Comparison of ENCODE assay signal across 8 cellular contexts in genomic region chr1:109546311-109547109, GRCh38. TPM values are rescaled to one million over a fixed set of nuclear protein-coding genes. Genes with fewer than 3 reads are reported as not detected.
DNase-seq lines count a peak whose midpoint lies in the region; TF ChIP-seq lines count a peak whose summit lies in the region.

No MANE protein-coding gene starts in this region.

- H3K36me3 ChIP-seq in OCI-LY7 (ENCODE audit: insufficient read depth, low read length), result peaks cover 6% of the 10 kb centered on the region
- H3K36me3 ChIP-seq in mucosa of rectum (ENCODE audit: control insufficient read depth in 2 of 2, insufficient read depth in 2 of 2, low read length in 2 of 2), result no peaks in the 10 kb centered on the region

- CTCF ChIA-PET in OCI-LY7 (lab: Charles Lee; ENCODE audit: unreplicated experiment), result interaction anchor here (0.5 to 1.5 kb wide), 7 partner anchors 40 to 438 kb away, joined by 3 to 14 read pairs (median 5); partner anchors contain the start of gene AHCYL1

- no peaks in the 10 kb centered on the region for H3K27me3 ChIP-seq in mucosa of rectum (ENCODE audit: control insufficient read depth in 2 of 2, insufficient read depth in 2 of 2, low read length in 2 of 2)

- H3K4me3 ChIP-seq in OCI-LY7 (ENCODE audit: low read depth, low read length, poor library complexity, severe bottlenecking), result peak overlapping the region; percentile 85
- H3K4me3 ChIP-seq in mucosa of rectum (ENCODE audit: low read length in 2 of 2), result peak overlapping the region; percentile 84 to 94

- H3K4me1 ChIP-seq in OCI-LY7 (ENCODE audit: insufficient read depth, low read length, poor library complexity, severe bottlenecking), result peaks cover 25% of the 10 kb centered on the region
- H3K4me1 ChIP-seq in mucosa of rectum (ENCODE audit: control insufficient read depth in 2 of 2, insufficient read depth in 2 of 2, low read length in 2 of 2), result peaks cover 19% of the 10 kb centered on the region in 2 donors

- in situ Hi-C loops in GM18951 (cut with MboI; ENCODE audit: low sequenced_read_pairs, unreplicated experiment), result loop anchor here (5.0 to 10.0 kb wide), 2 partner anchors 226 to 438 kb away; partner anchors contain the start of gene AHCYL1

- H3K9me3 ChIP-seq in OCI-LY7 (ENCODE audit: low read length), result no peaks in the 10 kb centered on the region
- H3K9me3 ChIP-seq in mucosa of rectum (ENCODE audit: control insufficient read depth in 2 of 2, low read length in 2 of 2), result no peaks in the 10 kb centered on the region

- intact Hi-C loops in OCI-LY7 (cut with micrococcal nuclease; ENCODE audit: unreplicated experiment), result loop anchor here (1.0 to 2.0 kb wide), 4 partner anchors 74 to 438 kb away; partner anchors contain the start of gene AHCYL1

- peak overlapping the region; percentile 92 to 99 (median 98) for H3K27ac Mint-ChIP-seq in IgD-negative memory B cell

- POLR2A ChIA-PET in OCI-LY7 (lab: Charles Lee), result interaction anchor here (0.6 to 1.5 kb wide), 3 partner anchors 78 to 290 kb away, joined by 3 to 6 read pairs (median 5); no protein-coding TSS in a partner anchor

- H2AFZ ChIP-seq in OCI-LY7 (ENCODE audit: low read length), result peak overlapping the region; percentile 89

- peak; percentile 96 for TF ChIP-seq CTCF in OCI-LY7 (conservative IDR thresholded peaks at IDR 0.05; ENCODE audit: low read length)

- no peaks in the 10 kb centered on the region for H3K9me3 Mint-ChIP-seq in IgD-negative memory B cell

- no peaks in the 10 kb centered on the region for H3K36me3 Mint-ChIP-seq in IgD-negative memory B cell

- DNase-seq in AG08395 (ENCODE audit: low spot score) (peak; percentile 94), OCI-LY7 (ENCODE audit: low spot score) (peak; percentile 91), activated T-cell treated with anti-CD3 and anti-CD28 coated beads for 48 hours (ENCODE audit: low read depth) (peak; percentile 77), erythroblast (lab: John Stamatoyannopoulos, UW) (peak; percentile 90 to 95)
- DNase-seq in stimulated activated CD8-positive, alpha-beta memory T cell treated with anti-CD3 and anti-CD28 coated beads, Interleukin-4, amount 100 ng/mL, for 1 hour (ENCODE audit: low read depth in 2 of 2, low spot score in 1 of 2), result peak; percentile 84 to 85

- BruUV-seq in OCI-LY7 (replicated peaks; lab: Mats Ljungman, UMichigan), result no TSS peak

- H3K9me2 ChIP-seq in OCI-LY7 (ENCODE audit: insufficient read depth, low read length), result no peaks in the 10 kb centered on the region

- H3K27ac ChIP-seq in OCI-LY7 (ENCODE audit: low read depth, low read length, poor library complexity, severe bottlenecking), result peak overlapping the region; percentile 79
- H3K27ac ChIP-seq in mucosa of rectum (ENCODE audit: low read depth in 2 of 2, low read length in 2 of 2), result peak overlapping the region; percentile 98 to 99

- H3K79me2 ChIP-seq in OCI-LY7 (ENCODE audit: insufficient read depth, low read depth, low read length), result peaks cover 40% of the 10 kb centered on the region

- H3K4me2 ChIP-seq in OCI-LY7 (ENCODE audit: low read length), result peak overlapping the region; percentile 95

- H3K4me3 Mint-ChIP-seq in IgD-negative memory B cell, result peak overlapping the region; percentile 92 to 100 (median 98)

- H4K20me1 ChIP-seq in OCI-LY7 (ENCODE audit: insufficient read depth, low read length), result peaks cover 14% of the 10 kb centered on the region

- H3K4me1 Mint-ChIP-seq in IgD-negative memory B cell, result peaks cover 28 to 35% (median 29%) of the 10 kb centered on the region in 3 donors

- H3K9ac ChIP-seq in mucosa of rectum (ENCODE audit: low read depth in 1 of 2, low read length in 2 of 2), result peak overlapping the region; percentile 29 to 94

- TF ChIP-seq POLR2A in GM18951 (IDR thresholded peaks at IDR 0.05; ENCODE audit: extremely low read depth, insufficient read depth, insufficient read length) (peak; percentile 15), erythroblast (IDR thresholded peaks at IDR 0.05; ENCODE audit: low read length) (peak; percentile 3)

- H3K27me3 Mint-ChIP-seq in IgD-negative memory B cell, result no peaks in the 10 kb centered on the region

RNA-seq across cellular contexts. Expression of gene GNAI3, which starts 1.9 kb away (rescaled TPM):
- 8.1 TPM for polyA plus RNA-seq in IgD-negative memory B cell
- total RNA-seq in OCI-LY7 (2014; rRNA removed; shearing (Covaris generic)), result 3.8 and 4.1 TPM in 2 replicates
- total RNA-seq in OCI-LY7 (2022), result 5.4 and 6.1 TPM in 2 replicates

RNA-seq across cellular contexts. Expression of gene GPR61, which starts 6.8 kb away (rescaled TPM):
- polyA plus RNA-seq in IgD-negative memory B cell, result not detected
- total RNA-seq in OCI-LY7 (2014; rRNA removed; shearing (Covaris generic)), result not detected in 2 replicates
- total RNA-seq in OCI-LY7 (2022), result not detected in 2 replicates

RNA-seq across cellular contexts. Expression of gene AMIGO1, which starts 37.0 kb away (rescaled TPM):
- polyA plus RNA-seq in IgD-negative memory B cell, result 0.88 TPM
- 0.16 and 0.33 TPM in 2 replicates for total RNA-seq in OCI-LY7 (2014; rRNA removed; shearing (Covaris generic))
- total RNA-seq in OCI-LY7 (2022), result 0.15 and 0.17 TPM in 2 replicates

RNA-seq across cellular contexts. Expression of gene CYB561D1, which starts 52.6 kb away (rescaled TPM):
- 8.6 TPM for polyA plus RNA-seq in IgD-negative memory B cell
- total RNA-seq in OCI-LY7 (2014; rRNA removed; shearing (Covaris generic)), result 5.8 and 6.2 TPM in 2 replicates
- 10.5 and 11.3 TPM in 2 replicates for total RNA-seq in OCI-LY7 (2022)

Comparison
In these comparisons a context has a peak if more than half of its experiments do, and no peak if none do; other contexts are left out.
1. Peak in every context shown above with its lines: DNase-seq, H3K4me3 ChIP-seq and H3K27ac ChIP-seq.